In the genomic region with DNA sequence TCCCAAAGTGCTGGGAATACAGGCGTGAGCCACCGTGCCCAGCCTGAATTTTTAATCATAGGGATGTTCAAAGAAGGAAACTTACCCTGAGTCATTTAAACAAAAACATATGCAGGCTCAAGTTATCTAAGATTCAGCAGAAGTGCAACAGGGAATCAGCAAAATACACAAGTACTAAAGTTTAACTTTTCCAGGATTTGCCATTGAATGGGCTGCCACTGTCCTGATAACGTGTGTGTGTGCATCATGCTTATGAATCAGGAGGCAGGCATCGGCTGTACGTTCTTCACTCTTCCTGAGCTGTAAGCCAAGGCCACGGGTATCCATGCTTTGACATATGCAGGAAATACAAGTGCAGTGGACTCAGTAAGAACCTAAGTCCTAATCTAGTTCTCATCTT, we compare ENCODE assay signal across 13 cellular contexts.
"Had no signal": no experiment of that assay in that cellular context is flagged by ENCODE, and none has a peak within 500 bp of the region (broad histone marks: within the 10 kb centered on the region; RNA-seq: fewer than 3 reads in every experiment).

No MANE protein-coding gene starts in this region.

- H3K9me3 ChIP-seq: gastroesophageal sphincter, pancreas, testis had no signal

- H3K36me3 ChIP-seq: gastroesophageal sphincter, pancreas had no signal

- H3K27me3 ChIP-seq: gastroesophageal sphincter, pancreas, testis had no signal

- H3K4me1 Mint-ChIP-seq: stimulated activated naive CD8-positive, alpha-beta T cell treated with anti-CD3 and anti-CD28 coated beads, Interleukin-15, amount 100 ng/mL, for 72 hours had no signal

- H3K4me3 Mint-ChIP-seq: brain; stimulated activated naive CD8-positive, alpha-beta T cell treated with anti-CD3 and anti-CD28 coated beads, Interleukin-15, amount 100 ng/mL, for 72 hours; T-helper 1 cell treated with Interleukin-12 subunit alpha and Interleukin-12 subunit beta and Interleukin-4 antibody, amounts not matched to agents 30 μg/mL and 1 μg/mL, for 36 hours had no signal

- H3K9me3 Mint-ChIP-seq: brain; stimulated activated naive CD8-positive, alpha-beta T cell treated with anti-CD3 and anti-CD28 coated beads, Interleukin-15, amount 100 ng/mL, for 72 hours; T-helper 1 cell treated with Interleukin-12 subunit alpha and Interleukin-12 subunit beta and Interleukin-4 antibody, amounts not matched to agents 30 μg/mL and 1 μg/mL, for 36 hours had no signal

- ATAC-seq: gastroesophageal sphincter; pancreas; stimulated activated naive CD8-positive, alpha-beta T cell treated with anti-CD3 and anti-CD28 coated beads, Interleukin-15, amount 100 ng/mL, for 72 hours had no signal

- DNase-seq: activated CD4-positive, alpha-beta T cell treated with anti-CD3 and anti-CD28 coated beads, Interleukin-2, amount 50 U/mL, for 1 hour; activated CD4-positive, CD25-positive, alpha-beta regulatory T cell; activated naive CD4-positive, alpha-beta T cell treated with anti-CD3 and anti-CD28 coated beads, Interleukin-2, amount 50 U/mL, for 16 hours; activated T-cell treated with anti-CD3 and anti-CD28 coated beads, Interleukin-2, amount 50 U/mL, for 1 hour; cerebellar nuclear complex; kidney glomerular epithelial cell; pancreas; stimulated activated CD4-positive, alpha-beta T cell treated with anti-CD3 and anti-CD28 coated beads, Interleukin-4, amount 100 ng/mL, for 4 hours; stimulated activated naive CD8-positive, alpha-beta T cell treated with anti-CD3 and anti-CD28 coated beads, Interleukin-15, amount 100 ng/mL, for 72 hours; testis had no signal

- H3K27ac ChIP-seq: gastroesophageal sphincter, pancreas, testis had no signal

- H3K4me3 ChIP-seq: gastroesophageal sphincter, pancreas, testis had no signal

- H3K27me3 Mint-ChIP-seq: brain had no signal

- H3K4me1 ChIP-seq: gastroesophageal sphincter, testis had no signal

- H3K36me3 Mint-ChIP-seq: brain had no signal

- H3K27ac Mint-ChIP-seq: brain; stimulated activated naive CD8-positive, alpha-beta T cell treated with anti-CD3 and anti-CD28 coated beads, Interleukin-15, amount 100 ng/mL, for 72 hours; T-helper 1 cell treated with Interleukin-12 subunit alpha and Interleukin-12 subunit beta and Interleukin-4 antibody, amounts not matched to agents 30 μg/mL and 1 μg/mL, for 36 hours had no signal
